34 cellular contexts compared by ENCODE assay signal in genomic region chr7:83814480-83814879, GRCh38.
"Had no signal": no experiment of that assay in that cellular context is flagged by ENCODE, and none has a peak within 500 bp of the region (broad histone marks: within the 10 kb centered on the region; RNA-seq: fewer than 3 reads in every experiment).

No MANE protein-coding gene starts in this region.

- H3K4me1 ChIP-seq: adrenal gland, body of pancreas, breast epithelium had no signal

- H3K27me3 ChIP-seq: adrenal gland, body of pancreas, brain microvascular endothelial cell, breast epithelium had no signal

- FAIRE-seq: astrocyte, TTC549 had no signal

- DNase-seq: activated B cell treated with CpG ODN at 0.5 μM for 24 hours; activated CD4-positive, alpha-beta memory T cell treated with anti-CD3 and anti-CD28 coated beads for 36 hours; activated CD4-positive, alpha-beta T cell treated with anti-CD3 and anti-CD28 coated beads for 4 hours; activated CD4-positive, alpha-beta T cell treated with anti-CD3 and anti-CD28 coated beads, Interleukin-2, amount 10 ng/mL, durations not matched to agents 24 days and 14 days; activated CD4-positive, alpha-beta T cell treated with anti-CD3 and anti-CD28 coated beads, Interleukin-2, amount 50 U/mL, for 1 hour; activated CD4-positive, alpha-beta T cell treated with anti-CD3 and anti-CD28 coated beads, Interleukin-2, amount 50 U/mL, for 4 hours; activated CD4-positive, CD25-positive, alpha-beta regulatory T cell treated with anti-CD3 and anti-CD28 coated beads, Interleukin-2, amount 50 U/mL, for 72 hours; activated CD8-positive, alpha-beta memory T cell treated with anti-CD3 and anti-CD28 coated beads, Interleukin-2, amount 50 U/mL, for 4 hours; activated CD8-positive, alpha-beta T cell treated with anti-CD3 and anti-CD28 coated beads for 36 hours; activated effector memory CD4-positive, alpha-beta T cell treated with anti-CD3 and anti-CD28 coated beads, Interleukin-2, amount 50 U/mL, for 16 hours; activated gamma-delta T cell treated with Interleukin-2 at 50 U/mL for 16 hours; activated naive CD4-positive, alpha-beta T cell; activated naive CD4-positive, alpha-beta T cell treated with anti-CD3 and anti-CD28 coated beads for 36 hours; activated naive CD4-positive, alpha-beta T cell treated with anti-CD3 and anti-CD28 coated beads, Interleukin-2, amount 50 U/mL, for 16 hours; activated naive CD8-positive, alpha-beta T cell treated with anti-CD3 and anti-CD28 coated beads for 36 hours; activated T-cell treated with anti-CD3 and anti-CD28 coated beads for 4 hours; activated T-cell treated with anti-CD3 and anti-CD28 coated beads, Interleukin-2, amount 50 U/mL, for 1 hour; activated T-cell treated with anti-CD3 and anti-CD28 coated beads, Interleukin-2, amount 50 U/mL, for 4 hours; activated T-cell treated with anti-CD3 and anti-CD28 coated beads, Interleukin-2, amount 50 U/mL, for 72 hours; adrenal gland; amniotic stem cell; aorta; body of pancreas; brain microvascular endothelial cell; cerebellar nuclear complex; T-helper 1 cell; T-helper 2 cell; T-helper 9 cell had no signal

- H3K36me3 ChIP-seq: adrenal gland, brain microvascular endothelial cell, breast epithelium had no signal

- H3K27ac ChIP-seq: adrenal gland, body of pancreas, brain microvascular endothelial cell, breast epithelium, VCaP had no signal

- ATAC-seq: activated CD8-positive, alpha-beta T cell treated with anti-CD3 and anti-CD28 coated beads for 36 hours; activated naive CD4-positive, alpha-beta T cell treated with anti-CD3 and anti-CD28 coated beads, Interleukin-2, amount 50 U/mL, for 72 hours; activated T-cell treated with anti-CD3 and anti-CD28 coated beads, Interleukin-2, amount 50 U/mL, for 4 hours; activated T-cell treated with anti-CD3 and anti-CD28 coated beads, Interleukin-2, amount 50 U/mL, for 72 hours; activated T-helper 17 cell treated with anti-CD3 and anti-CD28 coated beads, Interleukin-2, amount 50 U/mL, for 72 hours; body of pancreas had no signal

- H3K9me3 ChIP-seq: adrenal gland had no signal

- H3K4me3 ChIP-seq: adrenal gland, body of pancreas, breast epithelium had no signal
